In the genomic region with DNA sequence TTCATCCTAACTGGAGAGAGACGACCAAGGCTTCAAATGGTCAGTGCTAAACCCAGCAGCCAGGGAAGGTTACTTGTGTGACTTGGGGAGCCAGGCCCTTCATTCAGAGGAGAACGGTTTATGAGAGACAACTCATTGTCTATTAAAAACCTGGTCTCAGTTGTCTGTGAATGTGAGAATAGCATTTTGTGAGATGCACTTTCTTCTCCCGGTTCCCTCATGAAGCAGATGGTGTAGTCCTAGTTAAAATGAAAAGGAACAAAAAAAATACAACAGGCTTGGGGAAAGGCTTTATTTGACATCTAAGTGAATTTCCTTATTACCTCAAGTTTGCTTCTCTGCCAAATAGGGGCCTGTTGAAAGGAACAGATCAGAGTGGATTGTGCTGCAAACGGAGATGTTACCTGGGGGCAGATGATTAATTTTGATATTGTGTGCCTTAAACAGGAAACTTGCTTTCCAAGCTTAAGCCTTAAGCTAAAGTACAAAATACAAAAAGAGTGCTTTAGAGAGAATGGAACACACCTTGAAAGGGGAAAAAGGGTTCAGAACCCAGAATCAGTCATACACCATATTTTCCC, we compare ENCODE assay signal across 10 cellular contexts.
DNase-seq lines count a peak whose midpoint lies in the region; ATAC-seq and TF ChIP-seq lines count a peak whose summit lies in the region.
"Had no signal": no experiment of that assay in that cellular context is flagged by ENCODE, and none has a peak within 500 bp of the region (broad histone marks: within the 10 kb centered on the region; RNA-seq: fewer than 3 reads in every experiment).

No MANE protein-coding gene starts in this region.

- H3K27ac Mint-ChIP-seq in mesothelial cell of epicardium (peak overlapping the region; percentile 73), chondrocyte (ENCODE audit: unreplicated experiment) (no peak overlapping the region)

- no peak overlapping the region for H3K4me3 Mint-ChIP-seq in mesothelial cell of epicardium
- no peak overlapping the region for H3K4me3 Mint-ChIP-seq in chondrocyte (ENCODE audit: unreplicated experiment)
- H3K4me3 Mint-ChIP-seq: activated T-cell treated with anti-CD3 and anti-CD28 coated beads, Interleukin-2, amount 50 U/mL, for 4 hours had no signal

- DNase-seq in mesothelial cell of epicardium (ENCODE audit: low spot score in 2 of 2, unreplicated experiment in 2 of 2) (no peak), chondrocyte (ENCODE audit: low spot score) (no peak), ACHN (no peak), nucleus accumbens (lab: John Stamatoyannopoulos, UW) (no peak), SHP77 treated with DMSO at 0.1 percent for 48 hours (lab: John Stamatoyannopoulos, UW) (no peak)
- DNase-seq: activated T-cell treated with anti-CD3 and anti-CD28 coated beads, Interleukin-2, amount 50 U/mL, for 4 hours; NCI-H2171 treated with DMSO at 0.1 percent for 48 hours had no signal

- in situ Hi-C loops in ACHN (cut with HindIII; ENCODE audit: low pct_ligation_motif_present, low pct_unique_long_range_greater_than_20kb, low sequenced_read_pairs): no loop called here

- H3K36me3 Mint-ChIP-seq in mesothelial cell of epicardium (no peaks in the 10 kb centered on the region), chondrocyte (ENCODE audit: low read depth) (peaks cover 20% of the 10 kb centered on the region)

- H3K27me3 Mint-ChIP-seq in mesothelial cell of epicardium (ENCODE audit: low read depth) (no peaks in the 10 kb centered on the region), chondrocyte (ENCODE audit: low read depth) (no peaks in the 10 kb centered on the region)

- H3K9me3 Mint-ChIP-seq in mesothelial cell of epicardium (no peaks in the 10 kb centered on the region), chondrocyte (ENCODE audit: low read depth) (no peaks in the 10 kb centered on the region)
- H3K9me3 Mint-ChIP-seq: activated T-cell treated with anti-CD3 and anti-CD28 coated beads, Interleukin-2, amount 50 U/mL, for 4 hours had no signal

- TF ChIP-seq CTCF in mesothelial cell of epicardium (IDR thresholded peaks at IDR 0.05; ENCODE audit: unreplicated experiment) (no peak), chondrocyte (IDR thresholded peaks at IDR 0.05) (no peak)

- ATAC-seq in GM18861 (IDR thresholded peaks at IDR 0.05; ENCODE audit: unreplicated experiment): peak; percentile 16
- ATAC-seq in GM21576 (IDR thresholded peaks at IDR 0.05; ENCODE audit: unreplicated experiment): peak; percentile 46
- peak; percentile 17 for ATAC-seq in HG03565 (IDR thresholded peaks at IDR 0.05; ENCODE audit: unreplicated experiment)

- H3K4me1 Mint-ChIP-seq in mesothelial cell of epicardium: peaks cover 49% of the 10 kb centered on the region
- H3K4me1 Mint-ChIP-seq in chondrocyte (ENCODE audit: low read depth): peaks cover 15% of the 10 kb centered on the region
